Comparison of ENCODE assay signal across 8 cellular contexts in the genomic region with DNA sequence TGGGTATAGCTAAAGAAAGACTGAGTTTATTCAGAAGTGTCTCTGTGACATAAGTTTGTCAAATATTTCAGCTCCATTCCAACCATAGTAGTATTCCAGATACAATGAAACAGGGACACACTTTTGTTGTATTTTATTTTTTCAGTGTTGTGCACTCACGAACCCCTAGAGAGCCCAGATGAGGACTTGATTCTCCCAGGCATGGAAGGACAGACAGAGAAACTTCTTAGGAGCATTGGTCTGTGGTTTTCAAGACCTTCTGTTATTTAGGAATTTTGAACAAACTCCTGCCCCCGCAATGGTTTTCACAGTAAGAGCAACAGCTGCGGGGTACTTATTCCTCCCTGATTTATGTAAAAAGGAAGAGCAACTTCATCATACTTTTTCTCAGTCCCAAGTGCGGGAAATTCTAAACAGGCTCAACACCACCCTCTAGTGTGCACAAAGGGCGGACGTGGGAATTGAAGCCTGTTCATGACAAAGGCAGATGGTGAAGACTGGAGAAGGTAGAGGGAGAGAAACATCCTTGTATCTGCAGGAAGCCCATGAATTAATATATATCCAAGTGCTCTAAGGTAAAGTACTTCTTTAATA.
DNase-seq lines count a peak whose midpoint lies in the region; ATAC-seq and TF ChIP-seq lines count a peak whose summit lies in the region.

No MANE protein-coding gene starts in this region.

- peaks cover 2% of the 10 kb centered on the region for H3K27me3 Mint-ChIP-seq in activated naive CD4-positive, alpha-beta T cell treated with anti-CD3 and anti-CD28 coated beads for 36 hours (ENCODE audit: low read depth)
- peaks cover 38% of the 10 kb centered on the region for H3K27me3 Mint-ChIP-seq in progenitor cell of endocrine pancreas

- H3K4me1 Mint-ChIP-seq in activated naive CD4-positive, alpha-beta T cell treated with anti-CD3 and anti-CD28 coated beads for 36 hours (ENCODE audit: low read depth): no peaks in the 10 kb centered on the region
- no peaks in the 10 kb centered on the region for H3K4me1 Mint-ChIP-seq in progenitor cell of endocrine pancreas (ENCODE audit: low read depth)

- intact Hi-C loops in activated naive CD4-positive, alpha-beta T cell treated with anti-CD3 and anti-CD28 coated beads for 36 hours (cut with micrococcal nuclease): loop anchor here (1.0 to 10.0 kb wide), 4 partner anchors 465 to 852 kb away; no protein-coding TSS in a partner anchor
- intact Hi-C loops in head of caudate nucleus (cut with DNase I): no loop called here

- TF ChIP-seq CTCF in 22Rv1 (IDR thresholded peaks at IDR 0.05) (peak; percentile 91), progenitor cell of endocrine pancreas (IDR thresholded peaks at IDR 0.05; ENCODE audit: unreplicated experiment) (peak; percentile 78)

- ATAC-seq in HG03175 (IDR thresholded peaks at IDR 0.05; ENCODE audit: unreplicated experiment) (peak; percentile 64), HG03565 (IDR thresholded peaks at IDR 0.05; ENCODE audit: unreplicated experiment) (no peak)

- H3K4me3 Mint-ChIP-seq in activated naive CD4-positive, alpha-beta T cell treated with anti-CD3 and anti-CD28 coated beads for 36 hours: no peak overlapping the region
- H3K4me3 Mint-ChIP-seq in progenitor cell of endocrine pancreas (ENCODE audit: low read depth): no peak overlapping the region

- CTCF ChIA-PET in activated naive CD4-positive, alpha-beta T cell treated with anti-CD3 and anti-CD28 coated beads for 36 hours (lab: Charles Lee): interaction anchor here (0.7 to 1.0 kb wide), 2 partner anchors 581 to 827 kb away, joined by 3 read pairs; no protein-coding TSS in a partner anchor

- H3K27ac Mint-ChIP-seq in activated naive CD4-positive, alpha-beta T cell treated with anti-CD3 and anti-CD28 coated beads for 36 hours: no peak overlapping the region
- no peak overlapping the region for H3K27ac Mint-ChIP-seq in progenitor cell of endocrine pancreas

- H3K9me3 Mint-ChIP-seq in activated naive CD4-positive, alpha-beta T cell treated with anti-CD3 and anti-CD28 coated beads for 36 hours: no peaks in the 10 kb centered on the region
- H3K9me3 Mint-ChIP-seq in progenitor cell of endocrine pancreas (ENCODE audit: low read depth): no peaks in the 10 kb centered on the region

- H3K36me3 Mint-ChIP-seq in activated naive CD4-positive, alpha-beta T cell treated with anti-CD3 and anti-CD28 coated beads for 36 hours (ENCODE audit: low read depth): no peaks in the 10 kb centered on the region
- no peaks in the 10 kb centered on the region for H3K36me3 Mint-ChIP-seq in progenitor cell of endocrine pancreas (ENCODE audit: insufficient read depth)

- DNase-seq in GM03348 (ENCODE audit: low spot score): peak; percentile 80
- DNase-seq in NCI-H69 (lab: John Stamatoyannopoulos, UW): peak; percentile 68
- DNase-seq in activated naive CD4-positive, alpha-beta T cell treated with anti-CD3 and anti-CD28 coated beads for 36 hours: peak; percentile 59
- DNase-seq in head of caudate nucleus: peak; percentile 32 to 82 (median 62)
- peak; percentile 40 for DNase-seq in progenitor cell of endocrine pancreas (ENCODE audit: low spot score, unreplicated experiment)

- H3K27ac ChIP-seq in 22Rv1: no peak overlapping the region
